23 cellular contexts compared by ENCODE assay signal in genomic region chr3:4515896-4516295, GRCh38. TPM values are rescaled to one million over a fixed set of nuclear protein-coding genes. Genes with fewer than 3 reads are reported as not detected.
DNase-seq lines count a peak whose midpoint lies in the region; ATAC-seq and TF ChIP-seq lines count a peak whose summit lies in the region.
"Had no signal": no experiment of that assay in that cellular context is flagged by ENCODE, and none has a peak within 500 bp of the region (broad histone marks: within the 10 kb centered on the region; RNA-seq: fewer than 3 reads in every experiment).

No MANE protein-coding gene starts in this region.

- no peak overlapping the region for H3K18ac ChIP-seq in mesenchymal stem cell (ENCODE audit: low read depth in 1 of 2, low read length in 2 of 2)

- H2BK5ac ChIP-seq in mesenchymal stem cell (ENCODE audit: low read depth, low read length, poor library complexity, severe bottlenecking): no peak overlapping the region

- H3K4me1 Mint-ChIP-seq in CD4-positive, alpha-beta T cell (ENCODE audit: low read depth): peaks cover 70% of the 10 kb centered on the region
- peaks cover 54 to 60% (median 57%) of the 10 kb centered on the region in 3 donors for H3K4me1 Mint-ChIP-seq in T-cell
- H3K4me1 Mint-ChIP-seq in naive thymus-derived CD4-positive, alpha-beta T cell: peaks cover 31 to 73% (median 59%) of the 10 kb centered on the region in 7 donors

- H2BK12ac ChIP-seq in mesenchymal stem cell (ENCODE audit: low read length in 2 of 2): no peak overlapping the region

- no peaks in the 10 kb centered on the region for H3K36me3 ChIP-seq in naive thymus-derived CD4-positive, alpha-beta T cell (ENCODE audit: control insufficient read depth in 2 of 3, insufficient read depth in 3 of 3, low read length in 3 of 3)
- no peaks in the 10 kb centered on the region for H3K36me3 ChIP-seq in mesenchymal stem cell (ENCODE audit: control insufficient read depth in 1 of 2, insufficient read depth in 2 of 2, low read depth in 1 of 2, low read length in 2 of 2)
- H3K36me3 ChIP-seq: neural progenitor cell, prostate gland, suprapubic skin had no signal

- no peak overlapping the region for H2BK15ac ChIP-seq in mesenchymal stem cell (ENCODE audit: low read depth, poor library complexity, severe bottlenecking)

- no peak overlapping the region for H3K9ac ChIP-seq in mesenchymal stem cell (ENCODE audit: low read length)
- H3K9ac ChIP-seq: BLaER1 treated with 17β-estradiol and CSF1 and Interleukin-3, amounts not matched to agents 10 nM and 100 nM; neural progenitor cell had no signal

- intact Hi-C loops in CD4-positive, alpha-beta T cell (cut with DNase I, micrococcal nuclease): loop anchor here (2.0 to 5.0 kb wide), 4 partner anchors 21 to 116 kb away; no protein-coding TSS in a partner anchor
- intact Hi-C loops in naive thymus-derived CD4-positive, alpha-beta T cell (cut with micrococcal nuclease): loop anchor here (5.0 kb wide), 3 partner anchors 56 to 541 kb away; no protein-coding TSS in a partner anchor
- intact Hi-C loops in left colon (cut with DNase I, micrococcal nuclease): no loop called here

- no peak overlapping the region for H2AFZ ChIP-seq in mesenchymal stem cell (ENCODE audit: low read depth, low read length)
- H2AFZ ChIP-seq: neural progenitor cell had no signal

- no peak overlapping the region for H4K8ac ChIP-seq in mesenchymal stem cell (ENCODE audit: low read length)

- no peak overlapping the region for H3K4ac ChIP-seq in mesenchymal stem cell (ENCODE audit: low read depth in 1 of 2, low read length in 2 of 2)

- no peak overlapping the region for H3K23ac ChIP-seq in mesenchymal stem cell (ENCODE audit: low read length in 2 of 2)

- no peak overlapping the region for H3K14ac ChIP-seq in mesenchymal stem cell (ENCODE audit: low read length in 2 of 2)

- POLR2A ChIA-PET in CD4-positive, alpha-beta T cell (lab: Charles Lee): interaction anchor here (1.9 to 6.7 kb wide), 2 partner anchors 12 to 22 kb away, joined by 6 to 127 read pairs; partner anchors contain the start of gene ITPR1
- POLR2A ChIA-PET in T-cell (lab: Charles Lee): interaction anchor here in 1 of 2 donors (0.6 to 5.3 kb wide), 2 partner anchors 22 to 141 kb away, joined by 4 to 35 read pairs; partner anchors contain the start of gene ITPR1
- POLR2A ChIA-PET in naive thymus-derived CD4-positive, alpha-beta T cell (lab: Charles Lee): interaction anchor here (0.9 to 5.4 kb wide), 4 partner anchors 10 to 123 kb away, joined by 3 to 41 read pairs (median 14); partner anchors contain the start of gene ITPR1

- no peak overlapping the region for H2BK120ac ChIP-seq in mesenchymal stem cell (ENCODE audit: low read depth, low read length)

- H3K4me2 ChIP-seq in mesenchymal stem cell (ENCODE audit: low read length, poor library complexity, severe bottlenecking): no peak overlapping the region
- H3K4me2 ChIP-seq: neural progenitor cell had no signal

- no peak overlapping the region for H3K4me3 ChIP-seq in naive thymus-derived CD4-positive, alpha-beta T cell (ENCODE audit: low read length)
- no peak overlapping the region for H3K4me3 ChIP-seq in mesenchymal stem cell (ENCODE audit: insufficient read depth in 1 of 2, low read depth in 1 of 2, low read length in 2 of 2)
- H3K4me3 ChIP-seq: BLaER1 treated with 17β-estradiol and CSF1 and Interleukin-3, amounts not matched to agents 10 nM and 100 nM; neural progenitor cell; prostate gland; suprapubic skin had no signal

- no peaks in the 10 kb centered on the region for H3K9me3 Mint-ChIP-seq in CD4-positive, alpha-beta T cell
- no peaks in the 10 kb centered on the region for H3K9me3 Mint-ChIP-seq in T-cell
- H3K9me3 Mint-ChIP-seq in naive thymus-derived CD4-positive, alpha-beta T cell: no peaks in the 10 kb centered on the region
- H3K9me3 Mint-ChIP-seq: activated CD8-positive, alpha-beta T cell treated with anti-CD3 and anti-CD28 coated beads for 36 hours; activated naive CD4-positive, alpha-beta T cell treated with anti-CD3 and anti-CD28 coated beads for 36 hours; neural progenitor cell; T-helper 2 cell treated with Interferon-gamma antibody and Interleukin-4, amounts not matched to agents 5 μg/mL and 100 μg/mL, for 36 hours had no signal

- WGBS in mesenchymal stem cell: 97% methylated on average over 3 of the region's 3 CpGs

- no peak overlapping the region for H3K4me3 Mint-ChIP-seq in CD4-positive, alpha-beta T cell
- H3K4me3 Mint-ChIP-seq in T-cell: no peak overlapping the region
- no peak overlapping the region for H3K4me3 Mint-ChIP-seq in naive thymus-derived CD4-positive, alpha-beta T cell
- H3K4me3 Mint-ChIP-seq: activated CD8-positive, alpha-beta T cell treated with anti-CD3 and anti-CD28 coated beads for 36 hours; activated naive CD4-positive, alpha-beta T cell treated with anti-CD3 and anti-CD28 coated beads for 36 hours; neural progenitor cell; T-helper 2 cell treated with Interferon-gamma antibody and Interleukin-4, amounts not matched to agents 5 μg/mL and 100 μg/mL, for 36 hours had no signal

- peaks cover 14 to 24% of the 10 kb centered on the region in 2 donors for H3K4me1 ChIP-seq in naive thymus-derived CD4-positive, alpha-beta T cell (ENCODE audit: control insufficient read depth in 2 of 2, insufficient read depth in 2 of 2, low read length in 2 of 2)
- H3K4me1 ChIP-seq in mesenchymal stem cell (ENCODE audit: control insufficient read depth, insufficient read depth, low read depth, low read length): peaks cover 3% of the 10 kb centered on the region
- H3K4me1 ChIP-seq: prostate gland had no signal

- no peak overlapping the region for H3K27ac ChIP-seq in CD4-positive, alpha-beta T cell (ENCODE audit: low read depth, low read length)
- no peak overlapping the region for H3K27ac ChIP-seq in naive thymus-derived CD4-positive, alpha-beta T cell (ENCODE audit: low read depth, low read length)
- no peak overlapping the region for H3K27ac ChIP-seq in mesenchymal stem cell (ENCODE audit: low read length, poor library complexity, severe bottlenecking)
- H3K27ac ChIP-seq: BLaER1 treated with 17β-estradiol and CSF1 and Interleukin-3, amounts not matched to agents 10 nM and 100 nM; HL-60; neural progenitor cell; prostate gland; suprapubic skin had no signal

- H3K27me3 ChIP-seq in CD4-positive, alpha-beta T cell (ENCODE audit: control insufficient read depth, insufficient read depth, low read length): no peaks in the 10 kb centered on the region
- H3K27me3 ChIP-seq in naive thymus-derived CD4-positive, alpha-beta T cell (ENCODE audit: control insufficient read depth in 2 of 2, insufficient read depth in 2 of 2, low read length in 2 of 2): no peaks in the 10 kb centered on the region
- peaks cover 0 to 11% of the 10 kb centered on the region in 2 experiments for H3K27me3 ChIP-seq in mesenchymal stem cell (ENCODE audit: control insufficient read depth in 1 of 2, insufficient read depth in 1 of 2, low read length in 2 of 2)
- H3K27me3 ChIP-seq: BLaER1 treated with 17β-estradiol and CSF1 and Interleukin-3, amounts not matched to agents 10 nM and 100 nM; neural progenitor cell; suprapubic skin had no signal

- H3K27ac Mint-ChIP-seq in CD4-positive, alpha-beta T cell: peak overlapping the region; percentile 72
- H3K27ac Mint-ChIP-seq in T-cell: peak overlapping the region; percentile 66 to 71
- peak overlapping the region in 7 of 9 donors; percentile 7 to 95 (median 64) for H3K27ac Mint-ChIP-seq in naive thymus-derived CD4-positive, alpha-beta T cell
- H3K27ac Mint-ChIP-seq: activated CD8-positive, alpha-beta T cell treated with anti-CD3 and anti-CD28 coated beads for 36 hours; activated naive CD4-positive, alpha-beta T cell treated with anti-CD3 and anti-CD28 coated beads for 36 hours; neural progenitor cell; T-helper 2 cell treated with Interferon-gamma antibody and Interleukin-4, amounts not matched to agents 5 μg/mL and 100 μg/mL, for 36 hours had no signal

- CTCF ChIA-PET in CD4-positive, alpha-beta T cell (lab: Charles Lee): no interaction called here
- CTCF ChIA-PET in T-cell (lab: Charles Lee): interaction anchor here (0.9 to 1.8 kb wide), 2 partner anchors 118 kb away, joined by 4 read pairs; no protein-coding TSS in a partner anchor
- CTCF ChIA-PET in naive thymus-derived CD4-positive, alpha-beta T cell (lab: Charles Lee): interaction anchor here (4.7 to 4.8 kb wide), 2 partner anchors 22 to 118 kb away, joined by 30 to 31 read pairs; partner anchors contain the start of gene ITPR1

- no peak for TF ChIP-seq CTCF in CD4-positive, alpha-beta T cell (IDR thresholded peaks at IDR 0.05)

- no peaks in the 10 kb centered on the region for H3K36me3 Mint-ChIP-seq in CD4-positive, alpha-beta T cell (ENCODE audit: low read depth)
- peaks cover 11% of the 10 kb centered on the region for H3K36me3 Mint-ChIP-seq in T-cell
- H3K36me3 Mint-ChIP-seq in naive thymus-derived CD4-positive, alpha-beta T cell: peaks cover 0 to 7% (median 4%) of the 10 kb centered on the region in 5 donors
- H3K36me3 Mint-ChIP-seq: neural progenitor cell had no signal

- H3K27me3 Mint-ChIP-seq in CD4-positive, alpha-beta T cell: no peaks in the 10 kb centered on the region
- no peaks in the 10 kb centered on the region for H3K27me3 Mint-ChIP-seq in T-cell
- no peaks in the 10 kb centered on the region for H3K27me3 Mint-ChIP-seq in naive thymus-derived CD4-positive, alpha-beta T cell
- H3K27me3 Mint-ChIP-seq: activated CD8-positive, alpha-beta T cell treated with anti-CD3 and anti-CD28 coated beads for 36 hours had no signal

- no peak for DNase-seq in CD4-positive, alpha-beta T cell
- DNase-seq in T-cell (no peak), dermis blood vessel endothelial cell (peak; percentile 45), left colon (no peak), mesenchymal stem cell (no peak), COLO829 (ENCODE audit: low spot score) (no peak)
- DNase-seq in naive thymus-derived CD4-positive, alpha-beta T cell: no peak
- DNase-seq: ACHN; activated CD4-positive, CD25-positive, alpha-beta regulatory T cell; activated CD8-positive, alpha-beta T cell treated with anti-CD3 and anti-CD28 coated beads for 36 hours; activated naive CD4-positive, alpha-beta T cell treated with anti-CD3 and anti-CD28 coated beads for 36 hours; H7; NCI-H1417 treated with DMSO at 0.1 percent for 48 hours; NCI-H2107; NCI-H526 had no signal

- H4K91ac ChIP-seq in mesenchymal stem cell (ENCODE audit: low read length): no peak overlapping the region

- ATAC-seq in CD4-positive, alpha-beta T cell (ENCODE audit: poor library complexity): no peak
- ATAC-seq in T-cell (replicated peaks in 1 of 4) (no peak), left colon (no peak), HG03354 (IDR thresholded peaks at IDR 0.05; ENCODE audit: poor library complexity, severe bottlenecking, unreplicated experiment) (no peak)
- no peak for ATAC-seq in naive thymus-derived CD4-positive, alpha-beta T cell
- ATAC-seq: activated CD8-positive, alpha-beta T cell treated with anti-CD3 and anti-CD28 coated beads for 36 hours; HepG2 had no signal

- no peaks in the 10 kb centered on the region for H3K9me3 ChIP-seq in CD4-positive, alpha-beta T cell (ENCODE audit: control insufficient read depth, low read length)
- H3K9me3 ChIP-seq in naive thymus-derived CD4-positive, alpha-beta T cell (ENCODE audit: control insufficient read depth in 2 of 3, low read length in 3 of 3): no peaks in the 10 kb centered on the region
- no peaks in the 10 kb centered on the region for H3K9me3 ChIP-seq in mesenchymal stem cell (ENCODE audit: control insufficient read depth, low read length)
- H3K9me3 ChIP-seq: prostate gland, suprapubic skin had no signal

- no peaks in the 10 kb centered on the region for H3K79me1 ChIP-seq in mesenchymal stem cell (replicated peaks; ENCODE audit: low read length, poor library complexity, severe bottlenecking)

- no peak overlapping the region for H2AK5ac ChIP-seq in mesenchymal stem cell (ENCODE audit: low read length, severe bottlenecking)

RNA-seq across cellular contexts. Expression of gene ITPR1, which starts 22.7 kb away (rescaled TPM):
- 10 to 100 TPM; 57.6 to 59.9 TPM for total RNA-seq in CD4-positive, alpha-beta T cell
- 100 to 1,000 TPM in 1 of 5 donors, 10 to 100 TPM in 4; 53.8 to 105 (median 73.1) TPM for total RNA-seq in T-cell
- total RNA-seq in dermis blood vessel endothelial cell: 47.5 and 59.7 TPM in 2 replicates
- total RNA-seq in naive thymus-derived CD4-positive, alpha-beta T cell: 100 to 1,000 TPM in 1 of 5 experiments, 10 to 100 TPM in 4; 66.7 to 118 (median 90.7) TPM
- polyA plus RNA-seq in naive thymus-derived CD4-positive, alpha-beta T cell: 10 to 100 TPM; 15.1 to 15.3 TPM
- total RNA-seq in left colon: 10 to 100 TPM in 1 of 2 donors, 1 to 10 TPM in 1; 8.9 to 21.2 TPM
- 6.5 TPM for polyA plus RNA-seq in mesenchymal stem cell (2013, experiment 1 of 2)
- polyA plus RNA-seq in mesenchymal stem cell (2013, experiment 2 of 2): 6.6 TPM

RNA-seq across cellular contexts. Expression of gene SUMF1, which starts 48.8 kb away (rescaled TPM):
- total RNA-seq in CD4-positive, alpha-beta T cell: 1 to 10 TPM; 7.0 to 8.1 TPM
- total RNA-seq in T-cell: 10 to 100 TPM; 15.5 to 20.8 (median 17.2) TPM
- total RNA-seq in dermis blood vessel endothelial cell: 97.2 and 102 TPM in 2 replicates
- 10 to 100 TPM in 4 of 5 experiments, 1 to 10 TPM in 1; 9.2 to 20.0 (median 16.0) TPM for total RNA-seq in naive thymus-derived CD4-positive, alpha-beta T cell
- 10 to 100 TPM; 28.6 to 31.0 TPM for polyA plus RNA-seq in naive thymus-derived CD4-positive, alpha-beta T cell
- total RNA-seq in left colon: 10 to 100 TPM; 35.1 to 39.3 TPM
- 35.5 TPM for polyA plus RNA-seq in mesenchymal stem cell (2013, experiment 1 of 2)
- polyA plus RNA-seq in mesenchymal stem cell (2013, experiment 2 of 2): 37.0 TPM

Comparison
In these comparisons a context has a peak if more than half of its experiments do, and no peak if none do; other contexts are left out.
1. intact Hi-C loops: an anchor here in CD4-positive, alpha-beta T cell (2.0 to 5.0 kb wide) and naive thymus-derived CD4-positive, alpha-beta T cell (5.0 kb wide); none called in left colon.